Comparison of ENCODE assay signal across 8 cellular contexts in genomic region chr3:9397911-9398714, GRCh38. TPM values are rescaled to one million over a fixed set of nuclear protein-coding genes. Genes with fewer than 3 reads are reported as not detected.
A peak's percentile ranks its signal among the peaks of the same experiment; 100 is the strongest.
DNase-seq lines count a peak whose midpoint lies in the region; ATAC-seq and TF ChIP-seq lines count a peak whose summit lies in the region.

No MANE protein-coding gene starts in this region.

- H3K4me3 ChIP-seq in Peyer's patch, result peak overlapping the region; percentile 69 to 93 (median 80)

- TF ChIP-seq POLR2A in Peyer's patch (IDR thresholded peaks at IDR 0.05), result no peak

- H3K27me3 ChIP-seq in Peyer's patch, result no peaks in the 10 kb centered on the region

- H3K9me3 Mint-ChIP-seq in activated naive CD8-positive, alpha-beta T cell treated with anti-CD3 and anti-CD28 coated beads, Interleukin-2, amount 10 ng/mL, durations not matched to agents 7 days and 5 days, result no peaks in the 10 kb centered on the region

- H3K9me3 ChIP-seq in Peyer's patch, result no peaks in the 10 kb centered on the region

- H3K27ac ChIP-seq in Peyer's patch, result peak overlapping the region; percentile 94 to 100 (median 98)

- peaks cover 30% of the 10 kb centered on the region for H3K36me3 Mint-ChIP-seq in activated naive CD8-positive, alpha-beta T cell treated with anti-CD3 and anti-CD28 coated beads, Interleukin-2, amount 10 ng/mL, durations not matched to agents 7 days and 5 days

- H3K4me3 Mint-ChIP-seq in activated naive CD8-positive, alpha-beta T cell treated with anti-CD3 and anti-CD28 coated beads, Interleukin-2, amount 10 ng/mL, durations not matched to agents 7 days and 5 days, result peak overlapping the region; percentile 98

- DNase-seq in SHP77 treated with DMSO at 0.1 percent for 48 hours (lab: John Stamatoyannopoulos, UW) (peak; percentile 8), SHP77 (lab: John Stamatoyannopoulos, UW) (no peak), Peyer's patch (peak; percentile 30 to 64 (median 58)), Right ventricle myocardium superior (peak; percentile 50), posterior cingulate gyrus (peak in 8 of 10 donors; percentile 8 to 85 (median 35)), NCI-H1930 (lab: John Stamatoyannopoulos, UW) (no peak)
- DNase-seq in activated naive CD8-positive, alpha-beta T cell treated with anti-CD3 and anti-CD28 coated beads, Interleukin-2, amount 10 ng/mL, durations not matched to agents 7 days and 5 days, result peak; percentile 55

- peaks cover 0 to 8% (median 0%) of the 10 kb centered on the region in 3 donors for H3K36me3 ChIP-seq in Peyer's patch

- peaks cover 0 to 65% (median 18%) of the 10 kb centered on the region in 4 donors for H3K4me1 ChIP-seq in Peyer's patch

- peaks cover 49% of the 10 kb centered on the region for H3K4me1 Mint-ChIP-seq in activated naive CD8-positive, alpha-beta T cell treated with anti-CD3 and anti-CD28 coated beads, Interleukin-2, amount 10 ng/mL, durations not matched to agents 7 days and 5 days

- POLR2A ChIA-PET in activated naive CD8-positive, alpha-beta T cell treated with anti-CD3 and anti-CD28 coated beads, Interleukin-2, amount 10 ng/mL, durations not matched to agents 7 days and 5 days (lab: Charles Lee), result interaction anchor here (0.6 to 5.8 kb wide), 13 partner anchors 15 to 382 kb away, joined by 3 to 98 read pairs (median 6); partner anchors contain the start of genes SRGAP3 and THUMPD3

- no peak for ATAC-seq in activated naive CD8-positive, alpha-beta T cell treated with anti-CD3 and anti-CD28 coated beads, Interleukin-2, amount 10 ng/mL, durations not matched to agents 7 days and 5 days (ENCODE audit: low read depth)
- ATAC-seq in Right ventricle myocardium superior (ENCODE audit: poor library complexity), result no peak
- no peak for ATAC-seq in GM18498 (IDR thresholded peaks at IDR 0.05; ENCODE audit: unreplicated experiment)

- no peak for TF ChIP-seq CTCF in Peyer's patch (IDR thresholded peaks at IDR 0.05)

- intact Hi-C loops in Right ventricle myocardium superior (cut with DNase I) (no loop called here), posterior cingulate gyrus (cut with DNase I) (loop anchor here (2.0 to 5.0 kb wide), 2 partner anchors 25 to 36 kb away; partner anchors contain the start of gene THUMPD3)

- H3K27ac Mint-ChIP-seq in activated naive CD8-positive, alpha-beta T cell treated with anti-CD3 and anti-CD28 coated beads, Interleukin-2, amount 10 ng/mL, durations not matched to agents 7 days and 5 days, result peak overlapping the region; percentile 98

- H3K27me3 Mint-ChIP-seq in activated naive CD8-positive, alpha-beta T cell treated with anti-CD3 and anti-CD28 coated beads, Interleukin-2, amount 10 ng/mL, durations not matched to agents 7 days and 5 days, result no peaks in the 10 kb centered on the region

RNA-seq across cellular contexts. Expression of gene SETD5, which starts 0.7 kb away (rescaled TPM):
- total RNA-seq in Peyer's patch, result 100 to 1,000 TPM in 3 of 4 donors, 10 to 100 TPM in 1; 72.5 to 272 (median 147) TPM
- total RNA-seq in activated naive CD8-positive, alpha-beta T cell treated with anti-CD3 and anti-CD28 coated beads, Interleukin-2, amount 10 ng/mL, durations not matched to agents 7 days and 5 days, result 100 to 1,000 TPM; 146 to 149 TPM
- total RNA-seq in Right ventricle myocardium superior, result 49.7 TPM

RNA-seq across cellular contexts. Expression of gene THUMPD3, which starts 35.3 kb away (rescaled TPM):
- 10 to 100 TPM; 16.8 to 31.5 (median 22.7) TPM for total RNA-seq in Peyer's patch
- total RNA-seq in activated naive CD8-positive, alpha-beta T cell treated with anti-CD3 and anti-CD28 coated beads, Interleukin-2, amount 10 ng/mL, durations not matched to agents 7 days and 5 days, result 10 to 100 TPM; 46.6 to 49.9 TPM
- 52.9 TPM for total RNA-seq in Right ventricle myocardium superior

Comparison
In these comparisons a context has a peak if more than half of its experiments do, and no peak if none do; other contexts are left out.
1. DNase-seq: peak in SHP77 treated with DMSO at 0.1 percent for 48 hours (single experiment), Peyer's patch (3 of 3), activated naive CD8-positive, alpha-beta T cell treated with anti-CD3 and anti-CD28 coated beads, Interleukin-2, amount 10 ng/mL, durations not matched to agents 7 days and 5 days (single experiment), Right ventricle myocardium superior (single experiment) and posterior cingulate gyrus (8 of 10); none in SHP77 (0 of 2) and NCI-H1930 (0 of 2).